8 cellular contexts compared by ENCODE assay signal in the genomic region with DNA sequence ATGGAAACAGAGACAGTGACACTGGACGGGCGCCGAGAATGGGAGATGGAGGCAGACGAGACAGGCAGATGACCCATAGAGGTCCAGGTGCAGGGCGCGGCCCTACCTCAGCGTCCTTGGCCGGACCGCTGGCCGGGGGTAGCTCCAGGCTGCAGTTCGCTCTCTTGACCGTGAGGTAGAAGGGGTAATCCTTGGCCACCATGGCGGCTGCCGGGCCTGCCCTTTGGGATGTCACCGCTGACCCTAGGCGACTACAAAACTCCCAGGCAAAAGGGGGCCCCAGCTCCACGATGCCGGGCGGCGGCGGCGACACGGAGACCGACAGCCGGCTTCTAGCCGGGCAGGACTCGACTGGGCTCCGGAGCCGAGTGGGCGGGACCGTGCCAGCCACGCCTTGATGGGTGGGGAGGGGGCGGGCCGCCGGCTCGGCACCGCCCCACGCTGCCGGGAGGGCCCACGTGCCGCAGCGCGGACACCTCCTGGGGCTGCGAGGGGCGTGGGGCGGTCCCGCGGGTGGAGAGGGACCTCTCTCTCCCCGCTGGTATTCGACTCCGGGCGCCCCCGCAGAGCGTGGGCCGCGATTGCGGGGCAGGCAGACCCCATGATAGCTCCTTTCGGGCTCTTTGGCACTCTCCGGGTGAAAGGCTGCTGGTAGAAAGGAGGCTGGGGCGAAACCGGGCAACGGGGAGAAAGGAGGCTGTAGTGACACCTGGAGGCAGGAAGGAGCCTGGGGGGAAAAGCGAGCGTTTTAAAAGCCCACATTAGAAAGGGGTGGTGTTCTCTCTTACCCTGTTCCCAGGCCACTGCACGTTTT. TPM values are rescaled to one million over a fixed set of nuclear protein-coding genes. Genes with fewer than 3 reads are reported as not detected.
DNase-seq lines count a peak whose midpoint lies in the region; ATAC-seq and TF ChIP-seq lines count a peak whose summit lies in the region.

Gene ARHGEF3 (minus strand): TSS at position 353 of the 814 bp plus-strand sequence. CDS start 151 bp downstream, at position 202.

- H4K20me1 ChIP-seq in PC-9 (ENCODE audit: insufficient read depth), result no peaks in the 10 kb centered on the region

- BruUV-seq in Caco-2 (replicated peaks; lab: Mats Ljungman, UMichigan) (no TSS peak), PC-9 (replicated peaks; lab: Mats Ljungman, UMichigan) (no TSS peak)

- peak within 1 kb of the TSS; percentile 83 for H3K4me2 ChIP-seq in PC-9

- peak within 1 kb of the TSS; percentile 83 for H2AFZ ChIP-seq in PC-9

- H3K27me3 ChIP-seq in Caco-2 (replicated peaks; ENCODE audit: control insufficient read depth, insufficient read depth, low read length) (no peaks in the 10 kb centered on the region), PC-9 (ENCODE audit: insufficient read depth, low read depth) (no peaks in the 10 kb centered on the region)
- H3K27me3 ChIP-seq in naive thymus-derived CD4-positive, alpha-beta T cell (ENCODE audit: control insufficient read depth in 2 of 2, insufficient read depth in 2 of 2, low read length in 2 of 2), result no peaks in the 10 kb centered on the region

- 0 out of 2 replicates have a peak, but pooled peaks cover 4% of the 10 kb centered on the region for H3K79me2 ChIP-seq in PC-9 (ENCODE audit: low read depth)

- H3K27ac ChIP-seq in PC-9, result peak within 1 kb of the TSS; percentile 43
- H3K27ac ChIP-seq in naive thymus-derived CD4-positive, alpha-beta T cell (ENCODE audit: low read depth, low read length), result peak within 1 kb of the TSS; percentile 83

- TF ChIP-seq CTCF in Caco-2 (IDR thresholded peaks at IDR 0.05; ENCODE audit: insufficient read depth in 1 of 2, low read depth in 1 of 2, low read length in 1 of 2, severe bottlenecking in 1 of 2, unreplicated experiment in 1 of 2) (peak; percentile 32 to 83), PC-9 (conservative IDR thresholded peaks at IDR 0.05) (peak; percentile 53)

- no peaks in the 10 kb centered on the region for H3K4me1 Mint-ChIP-seq in Caco-2 (ENCODE audit: low read depth, unreplicated experiment)
- H3K4me1 Mint-ChIP-seq in activated T-helper 1 cell treated with anti-CD3 and anti-CD28 coated beads, Interleukin-12 subunit alpha, Interleukin-12 subunit beta, Interleukin-2, Interleukin-4 antibody, amounts not matched to agents 30 ng/mL and 10 ng/mL and 1 ng/mL, durations not matched to agents 14 hours and 24 hours and 36 hours (ENCODE audit: low read depth), result peaks cover 52% of the 10 kb centered on the region
- peaks cover 25 to 49% (median 35%) of the 10 kb centered on the region in 7 donors for H3K4me1 Mint-ChIP-seq in naive thymus-derived CD4-positive, alpha-beta T cell

- H3K36me3 ChIP-seq in Caco-2 (ENCODE audit: control insufficient read depth, insufficient read depth, low read length) (no peaks in the 10 kb centered on the region), PC-9 (ENCODE audit: low read depth) (no peaks in the 10 kb centered on the region)
- H3K36me3 ChIP-seq in naive thymus-derived CD4-positive, alpha-beta T cell (ENCODE audit: control insufficient read depth in 2 of 3, insufficient read depth in 3 of 3, low read length in 3 of 3), result peaks cover 0 to 6% (median 0%) of the 10 kb centered on the region in 3 experiments

- H3F3A ChIP-seq in PC-9 (ENCODE audit: insufficient read depth, low read depth), result peaks cover 4% of the 10 kb centered on the region; the same call in 1 of the 2 replicates

- POLR2A ChIA-PET in Caco-2 (lab: Charles Lee), result interaction anchor here (0.7 to 0.9 kb wide), 2 partner anchors 17 to 23 kb away, joined by 3 to 13 read pairs; no protein-coding TSS in a partner anchor
- POLR2A ChIA-PET in PC-9 (lab: Charles Lee; ENCODE audit: unreplicated experiment), result interaction anchor here (0.6 to 0.7 kb wide), 2 partner anchors 10 to 336 kb away, joined by 3 to 4 read pairs; no protein-coding TSS in a partner anchor
- POLR2A ChIA-PET in naive thymus-derived CD4-positive, alpha-beta T cell (lab: Charles Lee), result interaction anchor here (0.7 to 12.4 kb wide), 26 partner anchors 11 to 208 kb away, joined by 3 to 286 read pairs (median 6); partner anchors contain the start of gene TASOR

- H3K4me3 ChIP-seq in Caco-2 (ENCODE audit: low read depth, low read length) (peak within 1 kb of the TSS; percentile 79), PC-9 (peak within 1 kb of the TSS; percentile 67)
- H3K4me3 ChIP-seq in naive thymus-derived CD4-positive, alpha-beta T cell (ENCODE audit: low read length), result peak within 1 kb of the TSS; percentile 88

- H3K9me3 Mint-ChIP-seq in Caco-2 (ENCODE audit: unreplicated experiment), result no peaks in the 10 kb centered on the region
- no peaks in the 10 kb centered on the region for H3K9me3 Mint-ChIP-seq in activated T-helper 1 cell treated with anti-CD3 and anti-CD28 coated beads, Interleukin-12 subunit alpha, Interleukin-12 subunit beta, Interleukin-2, Interleukin-4 antibody, amounts not matched to agents 30 ng/mL and 10 ng/mL and 1 ng/mL, durations not matched to agents 14 hours and 24 hours and 36 hours
- H3K9me3 Mint-ChIP-seq in naive thymus-derived CD4-positive, alpha-beta T cell, result no peaks in the 10 kb centered on the region

- H3K9me2 ChIP-seq in PC-9 (ENCODE audit: insufficient read depth), result no peaks in the 10 kb centered on the region

- peak within 1 kb of the TSS; percentile 79 for H3K4me3 Mint-ChIP-seq in Caco-2 (ENCODE audit: unreplicated experiment)
- H3K4me3 Mint-ChIP-seq in activated T-helper 1 cell treated with anti-CD3 and anti-CD28 coated beads, Interleukin-12 subunit alpha, Interleukin-12 subunit beta, Interleukin-2, Interleukin-4 antibody, amounts not matched to agents 30 ng/mL and 10 ng/mL and 1 ng/mL, durations not matched to agents 14 hours and 24 hours and 36 hours, result peak within 1 kb of the TSS; percentile 95
- peak within 1 kb of the TSS; percentile 93 to 98 (median 96) for H3K4me3 Mint-ChIP-seq in naive thymus-derived CD4-positive, alpha-beta T cell

- CTCF ChIA-PET in Caco-2 (lab: Charles Lee), result interaction anchor here (0.6 to 4.3 kb wide), 24 partner anchors 10 to 545 kb away, joined by 3 to 42 read pairs (median 5); partner anchors contain the start of gene TASOR
- CTCF ChIA-PET in PC-9 (lab: Charles Lee), result interaction anchor here (0.9 to 2.0 kb wide), 4 partner anchors 10 to 99 kb away, joined by 3 to 11 read pairs (median 4); no protein-coding TSS in a partner anchor
- CTCF ChIA-PET in naive thymus-derived CD4-positive, alpha-beta T cell (lab: Charles Lee), result interaction anchor here (0.9 to 9.8 kb wide), 13 partner anchors 10 to 187 kb away, joined by 3 to 176 read pairs (median 7); no protein-coding TSS in a partner anchor

- peak; percentile 77 for ATAC-seq in GM19467 (IDR thresholded peaks at IDR 0.05; ENCODE audit: unreplicated experiment)
- ATAC-seq in naive thymus-derived CD4-positive, alpha-beta T cell, result peak; percentile 94

- peak; percentile 82 to 84 for DNase-seq in Caco-2
- DNase-seq in HS-5 (ENCODE audit: low read depth), result peak; percentile 66
- peak; percentile 60 to 76 for DNase-seq in PC-9
- DNase-seq in activated T-helper 1 cell treated with anti-CD3 and anti-CD28 coated beads, Interleukin-12 subunit alpha, Interleukin-12 subunit beta, Interleukin-2, Interleukin-4 antibody, amounts not matched to agents 30 ng/mL and 10 ng/mL and 1 ng/mL, durations not matched to agents 14 hours and 24 hours and 36 hours (ENCODE audit: low spot score), result peak; percentile 77
- peak; percentile 55 for DNase-seq in fibroblast of gingiva (ENCODE audit: low read depth)
- DNase-seq in naive thymus-derived CD4-positive, alpha-beta T cell, result peak; percentile 80 to 89 (median 88)
- DNase-seq in stimulated activated naive CD4-positive, alpha-beta T cell (lab: John Stamatoyannopoulos, UW), result peak; percentile 79 to 97 (median 88)

- intact Hi-C loops in Caco-2 (cut with micrococcal nuclease; ENCODE audit: unreplicated experiment), result loop anchor here (1.0 kb wide), 1 partner anchor 187 kb away; no protein-coding TSS in a partner anchor
- intact Hi-C loops in PC-9 (cut with micrococcal nuclease; ENCODE audit: unreplicated experiment), result no loop called here
- intact Hi-C loops in activated T-helper 1 cell treated with anti-CD3 and anti-CD28 coated beads, Interleukin-12 subunit alpha, Interleukin-12 subunit beta, Interleukin-2, Interleukin-4 antibody, amounts not matched to agents 30 ng/mL and 10 ng/mL and 1 ng/mL, durations not matched to agents 14 hours and 24 hours and 36 hours (cut with micrococcal nuclease), result loop anchor here (1.0 to 5.0 kb wide), 3 partner anchors 187 to 795 kb away; partner anchors contain the start of genes ARF4 and CCDC66
- intact Hi-C loops in naive thymus-derived CD4-positive, alpha-beta T cell (cut with micrococcal nuclease), result loop anchor here (1.0 to 5.0 kb wide), 9 partner anchors 11 to 795 kb away; partner anchors contain the start of genes CCDC66 (in 2 of the 2) and ARF4 (in 1 of the 2)

- H3K9me3 ChIP-seq in Caco-2 (no peaks in the 10 kb centered on the region), PC-9 (ENCODE audit: insufficient read depth, low read depth) (no peaks in the 10 kb centered on the region)
- no peaks in the 10 kb centered on the region for H3K9me3 ChIP-seq in naive thymus-derived CD4-positive, alpha-beta T cell (ENCODE audit: control insufficient read depth in 2 of 3, low read length in 3 of 3)

- H3K27me3 Mint-ChIP-seq in Caco-2 (ENCODE audit: insufficient read depth, unreplicated experiment), result no peaks in the 10 kb centered on the region
- no peaks in the 10 kb centered on the region for H3K27me3 Mint-ChIP-seq in activated T-helper 1 cell treated with anti-CD3 and anti-CD28 coated beads, Interleukin-12 subunit alpha, Interleukin-12 subunit beta, Interleukin-2, Interleukin-4 antibody, amounts not matched to agents 30 ng/mL and 10 ng/mL and 1 ng/mL, durations not matched to agents 14 hours and 24 hours and 36 hours (ENCODE audit: insufficient read depth)
- H3K27me3 Mint-ChIP-seq in naive thymus-derived CD4-positive, alpha-beta T cell, result no peaks in the 10 kb centered on the region

- peak within 1 kb of the TSS; percentile 45 for H3K27ac Mint-ChIP-seq in Caco-2 (ENCODE audit: unreplicated experiment)
- peak within 1 kb of the TSS; percentile 92 for H3K27ac Mint-ChIP-seq in activated T-helper 1 cell treated with anti-CD3 and anti-CD28 coated beads, Interleukin-12 subunit alpha, Interleukin-12 subunit beta, Interleukin-2, Interleukin-4 antibody, amounts not matched to agents 30 ng/mL and 10 ng/mL and 1 ng/mL, durations not matched to agents 14 hours and 24 hours and 36 hours
- H3K27ac Mint-ChIP-seq in naive thymus-derived CD4-positive, alpha-beta T cell, result peak within 1 kb of the TSS; percentile 82 to 96 (median 91)

- H3K36me3 Mint-ChIP-seq in Caco-2 (ENCODE audit: insufficient read depth, unreplicated experiment), result peaks cover 5% of the 10 kb centered on the region
- H3K36me3 Mint-ChIP-seq in activated T-helper 1 cell treated with anti-CD3 and anti-CD28 coated beads, Interleukin-12 subunit alpha, Interleukin-12 subunit beta, Interleukin-2, Interleukin-4 antibody, amounts not matched to agents 30 ng/mL and 10 ng/mL and 1 ng/mL, durations not matched to agents 14 hours and 24 hours and 36 hours (ENCODE audit: low read depth), result peaks cover 17% of the 10 kb centered on the region
- H3K36me3 Mint-ChIP-seq in naive thymus-derived CD4-positive, alpha-beta T cell, result peaks cover 0 to 25% (median 5%) of the 10 kb centered on the region in 5 donors

- peaks cover 14% of the 10 kb centered on the region for H3K4me1 ChIP-seq in Caco-2
- peaks cover 17% of the 10 kb centered on the region for H3K4me1 ChIP-seq in PC-9 (replicated peaks; ENCODE audit: insufficient read depth)
- H3K4me1 ChIP-seq in naive thymus-derived CD4-positive, alpha-beta T cell (ENCODE audit: control insufficient read depth in 2 of 2, insufficient read depth in 2 of 2, low read length in 2 of 2), result peaks cover 22 to 30% of the 10 kb centered on the region in 2 donors

RNA-seq across cellular contexts. Expression of gene ARHGEF3, which starts in this region (rescaled TPM):
- total RNA-seq in Caco-2 (2022) (10.2 and 14.8 TPM in 2 replicates), PC-9 (2021) (44.6 and 49.2 TPM in 2 replicates)
- total RNA-seq in activated T-helper 1 cell treated with anti-CD3 and anti-CD28 coated beads, Interleukin-12 subunit alpha, Interleukin-12 subunit beta, Interleukin-2, Interleukin-4 antibody, amounts not matched to agents 30 ng/mL and 10 ng/mL and 1 ng/mL, durations not matched to agents 14 hours and 24 hours and 36 hours, result 59.2 and 64.1 TPM in 2 replicates
- total RNA-seq in naive thymus-derived CD4-positive, alpha-beta T cell, result 10 to 100 TPM; 79.6 to 99.7 (median 87.0) TPM
- 10 to 100 TPM; 78.8 to 94.7 TPM for polyA plus RNA-seq in naive thymus-derived CD4-positive, alpha-beta T cell

Comparison
In these comparisons a context has a peak if more than half of its experiments do, and no peak if none do; other contexts are left out.
1. Peak in every context shown above with its lines: DNase-seq, ATAC-seq, H3K4me3 ChIP-seq and H3K27ac ChIP-seq.